ENCODE assay signal across 8 cellular contexts in genomic region chr21:29299046-29299905, GRCh38. TPM values are rescaled to one million over a fixed set of nuclear protein-coding genes. Genes with fewer than 3 reads are reported as not detected.
DNase-seq lines count a peak whose midpoint lies in the region; ATAC-seq and TF ChIP-seq lines count a peak whose summit lies in the region.

No MANE protein-coding gene starts in this region.

- peaks cover 2% of the 10 kb centered on the region for H3K36me3 Mint-ChIP-seq in activated CD4-positive, alpha-beta memory T cell treated with anti-CD3 and anti-CD28 coated beads, Interleukin-2, amount 10 ng/mL, durations not matched to agents 7 days and 5 days (ENCODE audit: low read depth)

- peak overlapping the region; percentile 88 for H3K27ac ChIP-seq in duodenal mucosa (ENCODE audit: low read depth, low read length)

- POLR2A ChIA-PET in activated CD4-positive, alpha-beta memory T cell treated with anti-CD3 and anti-CD28 coated beads, Interleukin-2, amount 10 ng/mL, durations not matched to agents 7 days and 5 days (lab: Charles Lee), result interaction anchor here (0.6 to 4.1 kb wide), 23 partner anchors 9 to 467 kb away, joined by 3 to 69 read pairs (median 4); partner anchors contain the start of genes CCT8, LTN1 and USP16

- peak; percentile 12 for ATAC-seq in HG02623 (IDR thresholded peaks at IDR 0.05; ENCODE audit: unreplicated experiment)
- ATAC-seq in HG03108 (IDR thresholded peaks at IDR 0.05; ENCODE audit: unreplicated experiment), result no peak

- no peaks in the 10 kb centered on the region for H3K9me3 ChIP-seq in duodenal mucosa (ENCODE audit: control insufficient read depth in 1 of 2, low read length in 2 of 2)

- peak overlapping the region; percentile 81 to 93 for H3K4me3 ChIP-seq in duodenal mucosa (ENCODE audit: low read depth in 1 of 2, low read length in 2 of 2)

- H3K27ac Mint-ChIP-seq in activated CD4-positive, alpha-beta memory T cell treated with anti-CD3 and anti-CD28 coated beads, Interleukin-2, amount 10 ng/mL, durations not matched to agents 7 days and 5 days, result peak overlapping the region; percentile 77

- H3K9ac ChIP-seq in duodenal mucosa (ENCODE audit: low read depth in 1 of 2, low read length in 2 of 2), result peak overlapping the region; percentile 88 to 89

- CTCF ChIA-PET in activated CD4-positive, alpha-beta memory T cell treated with anti-CD3 and anti-CD28 coated beads, Interleukin-2, amount 10 ng/mL, durations not matched to agents 7 days and 5 days (lab: Charles Lee), result interaction anchor here (0.6 to 4.7 kb wide), 13 partner anchors 9 to 226 kb away, joined by 3 to 15 read pairs (median 5); partner anchors contain the start of gene CCT8

- peaks cover 44% of the 10 kb centered on the region for H3K4me1 Mint-ChIP-seq in activated CD4-positive, alpha-beta memory T cell treated with anti-CD3 and anti-CD28 coated beads, Interleukin-2, amount 10 ng/mL, durations not matched to agents 7 days and 5 days

- TF ChIP-seq POLR2A in GM10847 (IDR thresholded peaks at IDR 0.05; ENCODE audit: extremely low read depth, insufficient read length), result peak; percentile 17

- DNase-seq in NCI-H2171 treated with DMSO at 0.1 percent for 48 hours (lab: John Stamatoyannopoulos, UW) (peak; percentile 60), lung microvascular endothelial cell (ENCODE audit: low read depth in 2 of 2) (peak; percentile 68 to 76)
- peak; percentile 68 for DNase-seq in activated CD4-positive, alpha-beta memory T cell treated with anti-CD3 and anti-CD28 coated beads, Interleukin-2, amount 10 ng/mL, durations not matched to agents 7 days and 5 days
- peak; percentile 28 to 66 (median 62) for DNase-seq in stimulated activated CD4-positive, alpha-beta T cell treated with anti-CD3 and anti-CD28 coated beads, TNF-alpha, amount 100 ng/mL, for 24 hours (ENCODE audit: low read depth in 3 of 3)

- H3K27me3 ChIP-seq in duodenal mucosa (ENCODE audit: control insufficient read depth in 1 of 2, insufficient read depth in 2 of 2, low read length in 2 of 2), result no peaks in the 10 kb centered on the region

- no peaks in the 10 kb centered on the region for H3K36me3 ChIP-seq in duodenal mucosa (ENCODE audit: control insufficient read depth in 1 of 2, insufficient read depth in 2 of 2, low read length in 2 of 2)

- H3K4me3 Mint-ChIP-seq in activated CD4-positive, alpha-beta memory T cell treated with anti-CD3 and anti-CD28 coated beads, Interleukin-2, amount 10 ng/mL, durations not matched to agents 7 days and 5 days, result peak overlapping the region; percentile 82

- peaks cover 33 to 52% of the 10 kb centered on the region in 2 donors for H3K4me1 ChIP-seq in duodenal mucosa (ENCODE audit: control insufficient read depth in 1 of 2, insufficient read depth in 2 of 2, low read length in 2 of 2)

- no peaks in the 10 kb centered on the region for H3K9me3 Mint-ChIP-seq in activated CD4-positive, alpha-beta memory T cell treated with anti-CD3 and anti-CD28 coated beads, Interleukin-2, amount 10 ng/mL, durations not matched to agents 7 days and 5 days

- H3K27me3 Mint-ChIP-seq in activated CD4-positive, alpha-beta memory T cell treated with anti-CD3 and anti-CD28 coated beads, Interleukin-2, amount 10 ng/mL, durations not matched to agents 7 days and 5 days, result peaks cover 12% of the 10 kb centered on the region

RNA-seq across cellular contexts. Expression of gene BACH1, which starts 0.6 kb away (rescaled TPM):
- total RNA-seq in activated CD4-positive, alpha-beta memory T cell treated with anti-CD3 and anti-CD28 coated beads, Interleukin-2, amount 10 ng/mL, durations not matched to agents 7 days and 5 days, result 10 to 100 TPM; 21.6 to 26.2 TPM
- total RNA-seq in lung microvascular endothelial cell, result 21.6 and 76.2 TPM in 2 replicates
